11 cellular contexts compared by ENCODE assay signal in genomic region chr19:14542721-14543328, GRCh38. TPM values are rescaled to one million over a fixed set of nuclear protein-coding genes. Genes with fewer than 3 reads are reported as not detected.
DNase-seq lines count a peak whose midpoint lies in the region; ATAC-seq and TF ChIP-seq lines count a peak whose summit lies in the region.
"Had no signal": no experiment of that assay in that cellular context is flagged by ENCODE, and none has a peak within 500 bp of the region (broad histone marks: within the 10 kb centered on the region; RNA-seq: fewer than 3 reads in every experiment).

No MANE protein-coding gene starts in this region.

- no peak overlapping the region for H3K27ac Mint-ChIP-seq in MCF 10A (ENCODE audit: low read depth, unreplicated experiment)
- peak overlapping the region; percentile 91 for H3K27ac Mint-ChIP-seq in type B pancreatic cell
- no peak overlapping the region for H3K27ac Mint-ChIP-seq in activated naive CD8-positive, alpha-beta T cell treated with anti-CD3 and anti-CD28 coated beads, Interleukin-2, amount 50 U/mL, for 24 hours

- H3K9me3 Mint-ChIP-seq in MCF 10A (ENCODE audit: unreplicated experiment) (no peaks in the 10 kb centered on the region), type B pancreatic cell (no peaks in the 10 kb centered on the region)
- no peaks in the 10 kb centered on the region for H3K9me3 Mint-ChIP-seq in activated naive CD8-positive, alpha-beta T cell treated with anti-CD3 and anti-CD28 coated beads, Interleukin-2, amount 50 U/mL, for 24 hours
- H3K9me3 Mint-ChIP-seq: neural crest cell had no signal

- H3K4me1 ChIP-seq in breast epithelium (peaks cover 5 to 9% of the 10 kb centered on the region in 2 donors), right cardiac atrium (ENCODE audit: control insufficient read depth, insufficient read depth, low read length) (no peaks in the 10 kb centered on the region)

- WGBS in right cardiac atrium: 44% methylated on average over 7 of the region's 7 CpGs

- H3K4me1 Mint-ChIP-seq in MCF 10A (ENCODE audit: insufficient read depth, unreplicated experiment) (peaks cover 11% of the 10 kb centered on the region), type B pancreatic cell (ENCODE audit: unreplicated experiment) (peaks cover 7% of the 10 kb centered on the region)
- peaks cover 19% of the 10 kb centered on the region for H3K4me1 Mint-ChIP-seq in activated naive CD8-positive, alpha-beta T cell treated with anti-CD3 and anti-CD28 coated beads, Interleukin-2, amount 50 U/mL, for 24 hours
- H3K4me1 Mint-ChIP-seq: neural crest cell had no signal

- no peak for TF ChIP-seq POLR2A in breast epithelium (IDR thresholded peaks at IDR 0.05)

- DNase-seq in MCF 10A (ENCODE audit: unreplicated experiment): peak; percentile 58
- no peak for DNase-seq in breast epithelium (ENCODE audit: low spot score in 2 of 2)
- DNase-seq in right cardiac atrium: peak in 1 of 3 donors; percentile 57
- DNase-seq in type B pancreatic cell (ENCODE audit: extremely low spot score, unreplicated experiment): no peak
- DNase-seq in mucosa of gallbladder (ENCODE audit: low spot score): no peak
- DNase-seq in activated CD8-positive, alpha-beta memory T cell treated with anti-CD3 and anti-CD28 coated beads, Interleukin-2, amount 50 U/mL, for 48 hours: no peak
- no peak for DNase-seq in activated naive CD8-positive, alpha-beta T cell treated with anti-CD3 and anti-CD28 coated beads, Interleukin-2, amount 50 U/mL, for 24 hours
- DNase-seq: activated CD8-positive, alpha-beta memory T cell treated with anti-CD3 and anti-CD28 coated beads for 24 hours; SHP77 treated with DMSO at 0.1 percent for 48 hours had no signal

- CTCF ChIA-PET in MCF 10A (lab: Yijun Ruan, JAX): interaction anchor here (1.5 kb wide), 1 partner anchor 12 kb away, joined by 5 read pairs; no protein-coding TSS in a partner anchor

- no TSS peak for BruUV-seq in MCF 10A (replicated peaks; lab: Mats Ljungman, UMichigan)

- H3K4me3 ChIP-seq in breast epithelium (no peak overlapping the region), right cardiac atrium (ENCODE audit: low read length) (no peak overlapping the region)

- H3K27me3 ChIP-seq in breast epithelium (no peaks in the 10 kb centered on the region), right cardiac atrium (ENCODE audit: control insufficient read depth, insufficient read depth) (no peaks in the 10 kb centered on the region)

- H3K36me3 ChIP-seq in breast epithelium: no peaks in the 10 kb centered on the region

- peak overlapping the region in 1 of 2 donors; percentile 19 for H3K27ac ChIP-seq in breast epithelium
- H3K27ac ChIP-seq in angular gyrus (ENCODE audit: low read depth, low read length): peak overlapping the region; percentile 64
- no peak overlapping the region for H3K27ac ChIP-seq in right cardiac atrium (ENCODE audit: low read length)

- POLR2A ChIA-PET in MCF 10A (lab: Yijun Ruan, JAX): interaction anchor here (1.0 to 2.5 kb wide), 5 partner anchors 11 to 47 kb away, joined by 3 to 9 read pairs (median 5); partner anchors contain the start of genes DNAJB1 and GIPC1

- H3K27me3 Mint-ChIP-seq in MCF 10A (ENCODE audit: insufficient read depth, unreplicated experiment): no peaks in the 10 kb centered on the region
- no peaks in the 10 kb centered on the region for H3K27me3 Mint-ChIP-seq in type B pancreatic cell
- H3K27me3 Mint-ChIP-seq in activated naive CD8-positive, alpha-beta T cell treated with anti-CD3 and anti-CD28 coated beads, Interleukin-2, amount 50 U/mL, for 24 hours: no peaks in the 10 kb centered on the region

- H3K36me3 Mint-ChIP-seq in MCF 10A (ENCODE audit: insufficient read depth, unreplicated experiment): peaks cover 17% of the 10 kb centered on the region
- H3K36me3 Mint-ChIP-seq in type B pancreatic cell: no peaks in the 10 kb centered on the region
- peaks cover 2% of the 10 kb centered on the region for H3K36me3 Mint-ChIP-seq in activated naive CD8-positive, alpha-beta T cell treated with anti-CD3 and anti-CD28 coated beads, Interleukin-2, amount 50 U/mL, for 24 hours (ENCODE audit: low read depth)

- TF ChIP-seq CTCF in MCF 10A (IDR thresholded peaks at IDR 0.05; ENCODE audit: unreplicated experiment): no peak
- no peak for TF ChIP-seq CTCF in breast epithelium (IDR thresholded peaks at IDR 0.05)
- no peak for TF ChIP-seq CTCF in type B pancreatic cell (conservative IDR thresholded peaks at IDR 0.05)

- H3K4me3 Mint-ChIP-seq in MCF 10A (ENCODE audit: unreplicated experiment): no peak overlapping the region
- no peak overlapping the region for H3K4me3 Mint-ChIP-seq in type B pancreatic cell
- H3K4me3 Mint-ChIP-seq in activated naive CD8-positive, alpha-beta T cell treated with anti-CD3 and anti-CD28 coated beads, Interleukin-2, amount 50 U/mL, for 24 hours: no peak overlapping the region
- H3K4me3 Mint-ChIP-seq: neural crest cell had no signal

- ATAC-seq in right cardiac atrium: peak; percentile 59 to 70
- no peak for ATAC-seq in activated naive CD8-positive, alpha-beta T cell treated with anti-CD3 and anti-CD28 coated beads, Interleukin-2, amount 50 U/mL, for 24 hours

- no peaks in the 10 kb centered on the region for H3K9me3 ChIP-seq in breast epithelium
- H3K9me3 ChIP-seq in right cardiac atrium (ENCODE audit: control insufficient read depth, low read length): no peaks in the 10 kb centered on the region

- intact Hi-C loops in MCF 10A (cut with micrococcal nuclease): no loop called here
- intact Hi-C loops in breast epithelium (cut with DNase I; ENCODE audit: low total_unique reads): no loop called here
- intact Hi-C loops in right cardiac atrium (cut with DNase I): no loop called here

RNA-seq across cellular contexts. Expression of gene TECR, which starts 13.4 kb away (rescaled TPM):
- total RNA-seq in MCF 10A (2022) (74.1 and 106 TPM in 2 replicates), breast epithelium (10 to 100 TPM; 36.1 to 66.9 (median 43.4) TPM), right cardiac atrium (100 to 1,000 TPM in 1 of 4 donors, 10 to 100 TPM in 3; 92.3 to 116 (median 96.8) TPM), type B pancreatic cell (ENCODE audit: low replicate concordance) (171 and 240 TPM in 2 replicates), mucosa of gallbladder (149 TPM)
- 102 TPM for polyA plus RNA-seq in right cardiac atrium

RNA-seq across cellular contexts. Expression of gene DNAJB1, which starts 24.6 kb away (rescaled TPM):
- total RNA-seq in MCF 10A (2022) (71.6 and 97.4 TPM in 2 replicates), breast epithelium (100 to 1,000 TPM in 2 of 3 donors, 10 to 100 TPM in 1; 59.0 to 166 (median 102) TPM), right cardiac atrium (10 to 100 TPM; 46.7 to 69.5 (median 61.4) TPM), type B pancreatic cell (ENCODE audit: low replicate concordance) (142 and 277 TPM in 2 replicates), mucosa of gallbladder (142 TPM)
- polyA plus RNA-seq in right cardiac atrium: 50.6 TPM

RNA-seq across cellular contexts. Expression of gene NDUFB7, which starts 29.0 kb away (rescaled TPM):
- total RNA-seq in MCF 10A (2022) (153 and 165 TPM in 2 replicates), breast epithelium (100 to 1,000 TPM; 283 to 388 (median 299) TPM), right cardiac atrium (100 to 1,000 TPM; 352 to 481 (median 400) TPM), type B pancreatic cell (ENCODE audit: low replicate concordance) (137 and 188 TPM in 2 replicates), mucosa of gallbladder (184 TPM)
- 1,159 TPM for polyA plus RNA-seq in right cardiac atrium

RNA-seq across cellular contexts. Expression of gene CLEC17A, which starts 40.1 kb away (rescaled TPM):
- total RNA-seq in MCF 10A (2022) (not detected in 2 replicates), breast epithelium (not detected), right cardiac atrium (not detected), type B pancreatic cell (ENCODE audit: low replicate concordance) (not detected in 2 replicates), mucosa of gallbladder (0.09 TPM)
- polyA plus RNA-seq in right cardiac atrium: not detected
- total RNA-seq: neural crest cell had no signal

RNA-seq across cellular contexts. Expression of gene GIPC1, which starts 46.9 kb away (rescaled TPM):
- total RNA-seq in MCF 10A (2022): 107 and 108 TPM in 2 replicates
- 10 to 100 TPM; 48.8 to 79.0 (median 72.0) TPM for total RNA-seq in breast epithelium
- 10 to 100 TPM; 47.0 to 57.3 (median 49.3) TPM for total RNA-seq in right cardiac atrium
- polyA plus RNA-seq in right cardiac atrium: 52.6 TPM
- 123 and 308 TPM in 2 replicates for total RNA-seq in type B pancreatic cell (ENCODE audit: low replicate concordance)
- total RNA-seq in mucosa of gallbladder: 127 TPM
